ENCODE assay signal across 1 cellular context in the genomic region with DNA sequence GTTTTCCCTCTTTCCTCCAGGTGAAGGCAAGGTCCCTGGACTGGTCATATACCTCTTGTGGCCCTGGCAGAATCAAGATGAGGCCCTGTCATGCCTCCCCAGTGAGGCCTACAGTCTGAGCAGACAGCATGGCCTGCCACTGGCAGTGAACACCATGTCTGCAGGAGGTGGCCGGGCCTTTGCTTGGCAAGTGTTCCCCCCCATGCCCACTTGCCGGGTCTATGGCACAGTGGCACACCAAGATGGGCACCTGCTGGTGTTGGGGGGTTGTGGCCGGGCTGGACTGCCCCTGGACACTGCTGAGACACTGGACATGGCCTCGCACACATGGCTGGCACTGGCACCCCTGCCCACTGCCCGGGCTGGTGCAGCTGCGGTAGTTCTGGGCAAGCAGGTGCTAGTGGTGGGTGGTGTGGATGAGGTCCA.
TF ChIP-seq lines count a peak whose summit lies in the region.

No MANE protein-coding gene starts in this region.

TF ChIP-seq in liver, 16 proteins besides CTCF, POLR2A, EP300 and RAD21 (continued from another document):
- TF ChIP-seq, protein P1, sequence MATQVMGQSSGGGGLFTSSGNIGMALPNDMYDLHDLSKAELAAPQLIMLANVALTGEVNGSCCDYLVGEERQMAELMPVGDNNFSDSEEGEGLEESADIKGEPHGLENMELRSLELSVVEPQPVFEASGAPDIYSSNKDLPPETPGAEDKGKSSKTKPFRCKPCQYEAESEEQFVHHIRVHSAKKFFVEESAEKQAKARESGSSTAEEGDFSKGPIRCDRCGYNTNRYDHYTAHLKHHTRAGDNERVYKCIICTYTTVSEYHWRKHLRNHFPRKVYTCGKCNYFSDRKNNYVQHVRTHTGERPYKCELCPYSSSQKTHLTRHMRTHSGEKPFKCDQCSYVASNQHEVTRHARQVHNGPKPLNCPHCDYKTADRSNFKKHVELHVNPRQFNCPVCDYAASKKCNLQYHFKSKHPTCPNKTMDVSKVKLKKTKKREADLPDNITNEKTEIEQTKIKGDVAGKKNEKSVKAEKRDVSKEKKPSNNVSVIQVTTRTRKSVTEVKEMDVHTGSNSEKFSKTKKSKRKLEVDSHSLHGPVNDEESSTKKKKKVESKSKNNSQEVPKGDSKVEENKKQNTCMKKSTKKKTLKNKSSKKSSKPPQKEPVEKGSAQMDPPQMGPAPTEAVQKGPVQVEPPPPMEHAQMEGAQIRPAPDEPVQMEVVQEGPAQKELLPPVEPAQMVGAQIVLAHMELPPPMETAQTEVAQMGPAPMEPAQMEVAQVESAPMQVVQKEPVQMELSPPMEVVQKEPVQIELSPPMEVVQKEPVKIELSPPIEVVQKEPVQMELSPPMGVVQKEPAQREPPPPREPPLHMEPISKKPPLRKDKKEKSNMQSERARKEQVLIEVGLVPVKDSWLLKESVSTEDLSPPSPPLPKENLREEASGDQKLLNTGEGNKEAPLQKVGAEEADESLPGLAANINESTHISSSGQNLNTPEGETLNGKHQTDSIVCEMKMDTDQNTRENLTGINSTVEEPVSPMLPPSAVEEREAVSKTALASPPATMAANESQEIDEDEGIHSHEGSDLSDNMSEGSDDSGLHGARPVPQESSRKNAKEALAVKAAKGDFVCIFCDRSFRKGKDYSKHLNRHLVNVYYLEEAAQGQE (IDR thresholded peaks at IDR 0.05), result no peak
- TF ChIP-seq, protein P2, sequence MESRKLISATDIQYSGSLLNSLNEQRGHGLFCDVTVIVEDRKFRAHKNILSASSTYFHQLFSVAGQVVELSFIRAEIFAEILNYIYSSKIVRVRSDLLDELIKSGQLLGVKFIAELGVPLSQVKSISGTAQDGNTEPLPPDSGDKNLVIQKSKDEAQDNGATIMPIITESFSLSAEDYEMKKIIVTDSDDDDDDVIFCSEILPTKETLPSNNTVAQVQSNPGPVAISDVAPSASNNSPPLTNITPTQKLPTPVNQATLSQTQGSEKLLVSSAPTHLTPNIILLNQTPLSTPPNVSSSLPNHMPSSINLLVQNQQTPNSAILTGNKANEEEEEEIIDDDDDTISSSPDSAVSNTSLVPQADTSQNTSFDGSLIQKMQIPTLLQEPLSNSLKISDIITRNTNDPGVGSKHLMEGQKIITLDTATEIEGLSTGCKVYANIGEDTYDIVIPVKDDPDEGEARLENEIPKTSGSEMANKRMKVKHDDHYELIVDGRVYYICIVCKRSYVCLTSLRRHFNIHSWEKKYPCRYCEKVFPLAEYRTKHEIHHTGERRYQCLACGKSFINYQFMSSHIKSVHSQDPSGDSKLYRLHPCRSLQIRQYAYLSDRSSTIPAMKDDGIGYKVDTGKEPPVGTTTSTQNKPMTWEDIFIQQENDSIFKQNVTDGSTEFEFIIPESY (IDR thresholded peaks at IDR 0.05), result no peak
- TF ChIP-seq, protein P3, sequence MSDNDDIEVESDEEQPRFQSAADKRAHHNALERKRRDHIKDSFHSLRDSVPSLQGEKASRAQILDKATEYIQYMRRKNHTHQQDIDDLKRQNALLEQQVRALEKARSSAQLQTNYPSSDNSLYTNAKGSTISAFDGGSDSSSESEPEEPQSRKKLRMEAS (IDR thresholded peaks at IDR 0.05), result no peak
- TF ChIP-seq HNF4A (conservative IDR thresholded peaks at IDR 0.05) (no peak), NR2F2 (IDR thresholded peaks at IDR 0.05) (no peak), RXRA (IDR thresholded peaks at IDR 0.05) (no peak)
